Comparison of ENCODE assay signal across 25 cellular contexts in genomic region chr7:91280604-91281003, GRCh38.
"Had no signal": no experiment of that assay in that cellular context is flagged by ENCODE, and none has a peak within 500 bp of the region (broad histone marks: within the 10 kb centered on the region; RNA-seq: fewer than 3 reads in every experiment).

No MANE protein-coding gene starts in this region.

- H3K27ac Mint-ChIP-seq: activated naive CD8-positive, alpha-beta T cell; activated T-cell treated with anti-CD3 and anti-CD28 coated beads, Interleukin-2, amount 50 U/mL, for 24 hours; activated T-helper 2 cell treated with anti-CD3 and anti-CD28 coated beads, Interferon-gamma antibody, Interleukin-2, Interleukin-4, amounts not matched to agents 10 μg/mL and 5 μg/mL and 100 μg/mL, durations not matched to agents 14 hours and 24 hours and 36 hours; memory B cell; naive B cell; stimulated activated memory B cell treated with anti-CD40 and anti-IgM and Interleukin-4, amounts not matched to agents 10 μg/mL and 1 μg/mL and 100 μg/mL, for 72 hours; T-cell; T-helper 2 cell treated with Interferon-gamma antibody and Interleukin-4, amounts not matched to agents 5 μg/mL and 100 μg/mL, for 36 hours had no signal

- H3K4me1 Mint-ChIP-seq: T-cell had no signal

- H3K36me3 ChIP-seq: breast epithelium, heart right ventricle, neutrophil, right lobe of liver, stomach, suprapubic skin, transverse colon had no signal

- H3K9me3 Mint-ChIP-seq: activated T-cell treated with anti-CD3 and anti-CD28 coated beads, Interleukin-2, amount 50 U/mL, for 24 hours; activated T-helper 2 cell treated with anti-CD3 and anti-CD28 coated beads, Interferon-gamma antibody, Interleukin-2, Interleukin-4, amounts not matched to agents 10 μg/mL and 5 μg/mL and 100 μg/mL, durations not matched to agents 14 hours and 24 hours and 36 hours; memory B cell; stimulated activated memory B cell treated with anti-CD40 and anti-IgM and Interleukin-4, amounts not matched to agents 10 μg/mL and 1 μg/mL and 100 μg/mL, for 72 hours; T-cell; T-helper 2 cell treated with Interferon-gamma antibody and Interleukin-4, amounts not matched to agents 5 μg/mL and 100 μg/mL, for 36 hours had no signal

- H2AFZ ChIP-seq: parathyroid adenoma had no signal

- H3K36me3 Mint-ChIP-seq: activated naive CD8-positive, alpha-beta T cell; memory B cell; naive B cell; stimulated activated memory B cell treated with anti-CD40 and anti-IgM and Interleukin-4, amounts not matched to agents 10 μg/mL and 1 μg/mL and 100 μg/mL, for 72 hours; T-cell had no signal

- H3K27me3 Mint-ChIP-seq: stimulated activated memory B cell treated with anti-CD40 and anti-IgM and Interleukin-4, amounts not matched to agents 10 μg/mL and 1 μg/mL and 100 μg/mL, for 72 hours had no signal

- H3K4me3 Mint-ChIP-seq: activated naive CD8-positive, alpha-beta T cell; activated T-cell treated with anti-CD3 and anti-CD28 coated beads, Interleukin-2, amount 50 U/mL, for 24 hours; memory B cell; naive B cell; stimulated activated memory B cell treated with anti-CD40 and anti-IgM and Interleukin-4, amounts not matched to agents 10 μg/mL and 1 μg/mL and 100 μg/mL, for 72 hours; T-cell; T-helper 2 cell treated with Interferon-gamma antibody and Interleukin-4, amounts not matched to agents 5 μg/mL and 100 μg/mL, for 36 hours had no signal

- H3K9ac ChIP-seq: parathyroid adenoma had no signal

- H3K4me3 ChIP-seq: breast epithelium, heart right ventricle, mucosa of descending colon, right lobe of liver, stomach, suprapubic skin, transverse colon had no signal

- H3K79me2 ChIP-seq: parathyroid adenoma had no signal

- H3K4me1 ChIP-seq: breast epithelium, parathyroid adenoma, right lobe of liver, stomach, suprapubic skin, transverse colon had no signal

- H3K9me3 ChIP-seq: breast epithelium, heart right ventricle, mucosa of descending colon, neutrophil, right lobe of liver, stomach, suprapubic skin, transverse colon had no signal

- DNase-seq: activated CD4-positive, alpha-beta T cell treated with anti-CD3 and anti-CD28 coated beads for 1 hour; activated CD8-positive, alpha-beta memory T cell treated with anti-CD3 and anti-CD28 coated beads, Interleukin-2, amount 50 U/mL, for 4 hours; activated naive CD4-positive, alpha-beta T cell; activated T-cell treated with anti-CD3 and anti-CD28 coated beads, Interleukin-2, amount 50 U/mL, for 24 hours; cortex of kidney; heart right ventricle; left colon; mucosa of descending colon; naive B cell; right lobe of liver; small intestine; stimulated activated CD4-positive, alpha-beta T cell treated with anti-CD3 and anti-CD28 coated beads, Interleukin-15, amount 100 ng/mL, for 24 hours; stomach; T-cell; transverse colon had no signal

- H3K27ac ChIP-seq: breast epithelium, epithelial cell of prostate, heart right ventricle, neutrophil, parathyroid adenoma, right lobe of liver, stomach, suprapubic skin, transverse colon had no signal

- H3K27me3 ChIP-seq: breast epithelium, heart right ventricle, right lobe of liver, stomach, suprapubic skin, transverse colon had no signal

- ATAC-seq: heart right ventricle, left colon, mucosa of descending colon, right lobe of liver, T-cell had no signal
